In the genomic region with DNA sequence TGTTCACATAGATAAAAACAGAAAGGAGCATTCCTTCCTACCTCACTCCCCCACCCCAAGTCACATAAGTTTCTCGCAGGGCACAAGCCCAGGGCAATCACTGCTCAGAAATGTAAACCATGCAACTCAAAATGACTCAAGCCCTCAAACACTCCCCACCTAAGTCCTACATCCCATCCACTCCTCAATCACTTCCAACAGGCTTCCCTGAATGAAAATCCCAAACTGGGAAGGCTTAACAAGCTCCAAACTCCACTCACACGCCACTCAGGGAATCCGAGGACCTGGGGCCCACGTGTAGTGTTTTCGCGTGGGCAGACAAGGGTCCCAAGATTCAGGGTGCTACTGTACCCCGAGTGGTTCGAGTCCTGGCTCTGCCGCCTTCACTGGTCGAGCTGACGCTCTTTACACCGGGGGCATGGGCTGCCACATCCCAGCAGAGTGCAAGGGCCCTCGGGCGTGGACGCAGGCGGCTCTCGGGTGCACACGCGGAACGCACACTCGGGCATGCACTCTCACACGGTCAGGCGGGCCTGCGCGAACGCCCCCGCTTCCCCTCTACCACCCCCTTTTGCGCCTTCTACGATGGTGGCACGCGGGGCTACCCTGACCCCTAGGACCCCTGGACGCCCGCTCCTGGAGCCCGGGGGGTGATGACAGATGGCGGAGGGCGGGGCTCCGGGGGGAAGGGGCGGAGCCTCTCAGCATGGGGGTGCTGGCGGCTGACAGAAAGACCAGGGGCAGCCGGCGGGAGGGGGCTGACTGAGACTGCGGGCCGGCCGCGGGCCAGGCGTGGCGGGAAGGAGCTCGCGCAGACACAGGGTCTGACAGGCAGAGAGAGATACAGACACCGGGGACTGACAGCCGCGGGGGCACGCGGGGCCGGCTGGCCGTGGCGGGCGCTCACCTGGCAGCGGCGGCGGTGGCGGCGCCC, we compare ENCODE assay signal across 8 cellular contexts. TPM values are rescaled to one million over a fixed set of nuclear protein-coding genes. Genes with fewer than 3 reads are reported as not detected.
DNase-seq lines count a peak whose midpoint lies in the region; ATAC-seq and TF ChIP-seq lines count a peak whose summit lies in the region.

No MANE protein-coding gene starts in this region.

- in situ Hi-C loops in ACHN (cut with HindIII; ENCODE audit: low pct_ligation_motif_present, low pct_unique_long_range_greater_than_20kb, low sequenced_read_pairs): no loop called here

- peak; percentile 55 for ATAC-seq in GM18868 (IDR thresholded peaks at IDR 0.05; ENCODE audit: unreplicated experiment)
- peak; percentile 42 for ATAC-seq in HG03103 (IDR thresholded peaks at IDR 0.05; ENCODE audit: low read depth, unreplicated experiment)
- ATAC-seq in activated CD8-positive, alpha-beta memory T cell treated with anti-CD3 and anti-CD28 coated beads, Interleukin-2, amount 10 ng/mL, durations not matched to agents 7 days and 5 days: peak; percentile 75

- no peaks in the 10 kb centered on the region for H3K9me3 ChIP-seq in endocrine pancreas (ENCODE audit: control insufficient read depth, low read length)

- peak overlapping the region; percentile 84 for H3K27ac Mint-ChIP-seq in activated CD8-positive, alpha-beta memory T cell treated with anti-CD3 and anti-CD28 coated beads, Interleukin-2, amount 10 ng/mL, durations not matched to agents 7 days and 5 days
- H3K27ac Mint-ChIP-seq in mesothelial cell of epicardium: peak overlapping the region; percentile 65

- H3K9me3 Mint-ChIP-seq in activated CD8-positive, alpha-beta memory T cell treated with anti-CD3 and anti-CD28 coated beads, Interleukin-2, amount 10 ng/mL, durations not matched to agents 7 days and 5 days (ENCODE audit: low read depth): no peaks in the 10 kb centered on the region
- no peaks in the 10 kb centered on the region for H3K9me3 Mint-ChIP-seq in mesothelial cell of epicardium

- H3K4me3 Mint-ChIP-seq in activated CD8-positive, alpha-beta memory T cell treated with anti-CD3 and anti-CD28 coated beads, Interleukin-2, amount 10 ng/mL, durations not matched to agents 7 days and 5 days: peak overlapping the region; percentile 81
- peak overlapping the region; percentile 79 for H3K4me3 Mint-ChIP-seq in mesothelial cell of epicardium

- CTCF ChIA-PET in activated CD8-positive, alpha-beta memory T cell treated with anti-CD3 and anti-CD28 coated beads, Interleukin-2, amount 10 ng/mL, durations not matched to agents 7 days and 5 days (lab: Charles Lee): interaction anchor here (1.0 to 2.3 kb wide), 6 partner anchors 9 to 326 kb away, joined by 3 to 8 read pairs (median 4); partner anchors contain the start of gene LPIN3

- H3K4me1 Mint-ChIP-seq in activated CD8-positive, alpha-beta memory T cell treated with anti-CD3 and anti-CD28 coated beads, Interleukin-2, amount 10 ng/mL, durations not matched to agents 7 days and 5 days: peaks cover 25% of the 10 kb centered on the region
- H3K4me1 Mint-ChIP-seq in mesothelial cell of epicardium: peaks cover 14% of the 10 kb centered on the region

- no peaks in the 10 kb centered on the region for H3K27me3 ChIP-seq in endocrine pancreas (ENCODE audit: control insufficient read depth, insufficient read depth, low read length)

- peak overlapping the region; percentile 85 for H3K4me3 ChIP-seq in endocrine pancreas (ENCODE audit: control insufficient read depth, insufficient read depth, low read length)

- no peaks in the 10 kb centered on the region for H3K36me3 ChIP-seq in endocrine pancreas (ENCODE audit: control insufficient read depth, insufficient read depth, low read length)

- peaks cover under 1% of the 10 kb centered on the region for H3K36me3 Mint-ChIP-seq in activated CD8-positive, alpha-beta memory T cell treated with anti-CD3 and anti-CD28 coated beads, Interleukin-2, amount 10 ng/mL, durations not matched to agents 7 days and 5 days
- no peaks in the 10 kb centered on the region for H3K36me3 Mint-ChIP-seq in mesothelial cell of epicardium

- no peak for TF ChIP-seq CTCF in mesothelial cell of epicardium (IDR thresholded peaks at IDR 0.05; ENCODE audit: unreplicated experiment)

- H3K9ac ChIP-seq in endocrine pancreas (ENCODE audit: control insufficient read depth, insufficient read depth, low read length): peak overlapping the region; percentile 87

- peak; percentile 83 for DNase-seq in ACHN
- DNase-seq in NCI-H526 treated with DMSO at 0.1 percent for 48 hours (lab: John Stamatoyannopoulos, UW): peak; percentile 64
- peak; percentile 86 for DNase-seq in activated CD8-positive, alpha-beta memory T cell treated with anti-CD3 and anti-CD28 coated beads, Interleukin-2, amount 10 ng/mL, durations not matched to agents 7 days and 5 days
- peak; percentile 51 to 65 for DNase-seq in mesothelial cell of epicardium (ENCODE audit: low spot score in 2 of 2, unreplicated experiment in 2 of 2)
- DNase-seq in stimulated activated CD8-positive, alpha-beta memory T cell treated with anti-CD3 and anti-CD28 coated beads, Interleukin-2, amount 100 ng/mL, for 1 hour (ENCODE audit: low read depth in 2 of 2): peak; percentile 59 to 68

- H3K4me1 ChIP-seq in endocrine pancreas (ENCODE audit: control insufficient read depth, insufficient read depth, low read length): peaks cover 12% of the 10 kb centered on the region

- peaks cover 6% of the 10 kb centered on the region for H3K27me3 Mint-ChIP-seq in activated CD8-positive, alpha-beta memory T cell treated with anti-CD3 and anti-CD28 coated beads, Interleukin-2, amount 10 ng/mL, durations not matched to agents 7 days and 5 days
- H3K27me3 Mint-ChIP-seq in mesothelial cell of epicardium (ENCODE audit: low read depth): peaks cover 4% of the 10 kb centered on the region

RNA-seq across cellular contexts. Expression of gene ZHX3, which starts 0.7 kb away (rescaled TPM):
- 10 to 100 TPM; 11.4 to 13.3 TPM for total RNA-seq in activated CD8-positive, alpha-beta memory T cell treated with anti-CD3 and anti-CD28 coated beads, Interleukin-2, amount 10 ng/mL, durations not matched to agents 7 days and 5 days
- 13.9 to 18.3 TPM (median 17.6 TPM) in 3 replicates for total RNA-seq in mesothelial cell of epicardium

RNA-seq across cellular contexts. Expression of gene LPIN3, which starts 23.8 kb away (rescaled TPM):
- 1 to 10 TPM in 1 of 2 experiments, under 1 TPM in 1; 0.37 to 1.5 TPM for total RNA-seq in activated CD8-positive, alpha-beta memory T cell treated with anti-CD3 and anti-CD28 coated beads, Interleukin-2, amount 10 ng/mL, durations not matched to agents 7 days and 5 days
- total RNA-seq in mesothelial cell of epicardium: 19.3 to 21.3 TPM (median 20.8 TPM) in 3 replicates

RNA-seq across cellular contexts. Expression of gene EMILIN3, which starts 49.7 kb away (rescaled TPM):
- not detected for total RNA-seq in activated CD8-positive, alpha-beta memory T cell treated with anti-CD3 and anti-CD28 coated beads, Interleukin-2, amount 10 ng/mL, durations not matched to agents 7 days and 5 days
- 5.0 to 5.6 TPM (median 5.2 TPM) in 3 replicates for total RNA-seq in mesothelial cell of epicardium

Comparison
In these comparisons a context has a peak if more than half of its experiments do, and no peak if none do; other contexts are left out.
1. Peak in every context shown above with its lines: DNase-seq, ATAC-seq and H3K4me3 ChIP-seq.